9 cellular contexts compared by ENCODE assay signal in genomic region chr18:23230688-23231087, GRCh38.
DNase-seq lines count a peak whose midpoint lies in the region; ATAC-seq and TF ChIP-seq lines count a peak whose summit lies in the region.
"Had no signal": no experiment of that assay in that cellular context is flagged by ENCODE, and none has a peak within 500 bp of the region (broad histone marks: within the 10 kb centered on the region; RNA-seq: fewer than 3 reads in every experiment).

No MANE protein-coding gene starts in this region.

- H3K27me3 Mint-ChIP-seq in T-helper 2 cell treated with Interferon-gamma antibody and Interleukin-4, amounts not matched to agents 5 μg/mL and 100 μg/mL, for 36 hours (ENCODE audit: low read depth) = no peaks in the 10 kb centered on the region
- no peaks in the 10 kb centered on the region for H3K27me3 Mint-ChIP-seq in activated CD8-positive, alpha-beta T cell treated with anti-CD3 and anti-CD28 coated beads, Interleukin-2, amount 10 ng/mL, durations not matched to agents 7 days and 5 days (ENCODE audit: low read depth)

- POLR2A ChIA-PET in activated CD8-positive, alpha-beta T cell treated with anti-CD3 and anti-CD28 coated beads, Interleukin-2, amount 10 ng/mL, durations not matched to agents 7 days and 5 days (lab: Charles Lee) = no interaction called here

- no peaks in the 10 kb centered on the region for H3K9me3 ChIP-seq in right atrium auricular region
- no peaks in the 10 kb centered on the region for H3K9me3 ChIP-seq in subcutaneous abdominal adipose tissue (ENCODE audit: control insufficient read depth in 5 of 5, low read length in 5 of 5)
- no peaks in the 10 kb centered on the region for H3K9me3 ChIP-seq in SJCRH30 (replicated peaks)

- H3K36me3 ChIP-seq in right atrium auricular region = no peaks in the 10 kb centered on the region
- H3K36me3 ChIP-seq in subcutaneous abdominal adipose tissue (ENCODE audit: control insufficient read depth in 5 of 5, insufficient read depth in 5 of 5, low read length in 5 of 5) = peaks cover 0 to 14% (median 11%) of the 10 kb centered on the region in 5 donors
- H3K36me3 ChIP-seq in SJCRH30 = 0 out of 2 replicates have a peak, but pooled peaks cover 2% of the 10 kb centered on the region

- CTCF ChIA-PET in activated CD8-positive, alpha-beta T cell treated with anti-CD3 and anti-CD28 coated beads, Interleukin-2, amount 10 ng/mL, durations not matched to agents 7 days and 5 days (lab: Charles Lee) = interaction anchor here (0.8 kb wide), 1 partner anchor 10 kb away, joined by 3 read pairs; no protein-coding TSS in a partner anchor

- peaks cover 0 to 59% of the 10 kb centered on the region in 2 donors for H3K4me1 ChIP-seq in right atrium auricular region
- peaks cover 17 to 75% (median 65%) of the 10 kb centered on the region in 5 donors for H3K4me1 ChIP-seq in subcutaneous abdominal adipose tissue (ENCODE audit: control insufficient read depth in 5 of 5, insufficient read depth in 5 of 5, low read length in 5 of 5)
- H3K4me1 ChIP-seq in SJCRH30 = peaks cover 32% of the 10 kb centered on the region

- no peak for TF ChIP-seq CTCF in right atrium auricular region (IDR thresholded peaks at IDR 0.05)

- H3K27ac Mint-ChIP-seq in T-helper 2 cell treated with Interferon-gamma antibody and Interleukin-4, amounts not matched to agents 5 μg/mL and 100 μg/mL, for 36 hours = peak overlapping the region; percentile 84
- peak overlapping the region; percentile 89 for H3K27ac Mint-ChIP-seq in activated CD8-positive, alpha-beta T cell treated with anti-CD3 and anti-CD28 coated beads, Interleukin-2, amount 10 ng/mL, durations not matched to agents 7 days and 5 days

- H3K27me3 ChIP-seq in right atrium auricular region (no peaks in the 10 kb centered on the region), subcutaneous abdominal adipose tissue (ENCODE audit: control insufficient read depth in 5 of 5, insufficient read depth in 4 of 5, low read length in 5 of 5) (no peaks in the 10 kb centered on the region), SJCRH30 (no peaks in the 10 kb centered on the region)

- H3K4me3 ChIP-seq in right atrium auricular region (no peak overlapping the region), subcutaneous abdominal adipose tissue (ENCODE audit: low read depth in 1 of 5, low read length in 5 of 5) (no peak overlapping the region), SJCRH30 (no peak overlapping the region)

- peak overlapping the region in 2 of 5 donors; percentile 20 to 26 for H3K9ac ChIP-seq in subcutaneous abdominal adipose tissue (ENCODE audit: low read length in 5 of 5)

- peak overlapping the region; percentile 45 for H3K4me3 Mint-ChIP-seq in T-helper 2 cell treated with Interferon-gamma antibody and Interleukin-4, amounts not matched to agents 5 μg/mL and 100 μg/mL, for 36 hours
- H3K4me3 Mint-ChIP-seq in activated CD8-positive, alpha-beta T cell treated with anti-CD3 and anti-CD28 coated beads, Interleukin-2, amount 10 ng/mL, durations not matched to agents 7 days and 5 days = peak overlapping the region; percentile 2

- peaks cover 45% of the 10 kb centered on the region for H3K36me3 Mint-ChIP-seq in T-helper 2 cell treated with Interferon-gamma antibody and Interleukin-4, amounts not matched to agents 5 μg/mL and 100 μg/mL, for 36 hours (ENCODE audit: low read depth)
- peaks cover 38% of the 10 kb centered on the region for H3K36me3 Mint-ChIP-seq in activated CD8-positive, alpha-beta T cell treated with anti-CD3 and anti-CD28 coated beads, Interleukin-2, amount 10 ng/mL, durations not matched to agents 7 days and 5 days (ENCODE audit: low read depth)

- ATAC-seq in activated CD8-positive, alpha-beta T cell treated with anti-CD3 and anti-CD28 coated beads, Interleukin-2, amount 10 ng/mL, durations not matched to agents 7 days and 5 days = no peak
- no peak for ATAC-seq in GM18858 (IDR thresholded peaks at IDR 0.05; ENCODE audit: unreplicated experiment)

- peaks cover 13% of the 10 kb centered on the region for H3K9me3 Mint-ChIP-seq in T-helper 2 cell treated with Interferon-gamma antibody and Interleukin-4, amounts not matched to agents 5 μg/mL and 100 μg/mL, for 36 hours
- peaks cover 16% of the 10 kb centered on the region for H3K9me3 Mint-ChIP-seq in activated CD8-positive, alpha-beta T cell treated with anti-CD3 and anti-CD28 coated beads, Interleukin-2, amount 10 ng/mL, durations not matched to agents 7 days and 5 days (ENCODE audit: insufficient read depth)

- H3K4me1 Mint-ChIP-seq in T-helper 2 cell treated with Interferon-gamma antibody and Interleukin-4, amounts not matched to agents 5 μg/mL and 100 μg/mL, for 36 hours (ENCODE audit: low read depth) = peaks cover 65% of the 10 kb centered on the region
- H3K4me1 Mint-ChIP-seq in activated CD8-positive, alpha-beta T cell treated with anti-CD3 and anti-CD28 coated beads, Interleukin-2, amount 10 ng/mL, durations not matched to agents 7 days and 5 days (ENCODE audit: low read depth) = peaks cover 83% of the 10 kb centered on the region

- H3K27ac ChIP-seq in right atrium auricular region (peak overlapping the region; percentile 82 to 92), subcutaneous abdominal adipose tissue (ENCODE audit: low read depth, low read length) (peak overlapping the region; percentile 94), SJCRH30 (no peak overlapping the region)

- no peak for DNase-seq in T-helper 2 cell treated with Interferon-gamma antibody and Interleukin-4, amounts not matched to agents 5 μg/mL and 100 μg/mL, for 36 hours (ENCODE audit: low spot score)
- DNase-seq in T-helper 2 cell (no peak), right atrium auricular region (ENCODE audit: low spot score) (peak; percentile 87), SKM-1 (lab: John Stamatoyannopoulos, UW; ENCODE audit: unreplicated experiment) (no peak), SJCRH30 (no peak)
- DNase-seq in activated CD8-positive, alpha-beta T cell treated with anti-CD3 and anti-CD28 coated beads, Interleukin-2, amount 10 ng/mL, durations not matched to agents 7 days and 5 days = no peak
- DNase-seq: 8988T had no signal
